Comparison of ENCODE assay signal across 12 cellular contexts in genomic region chr3:120419797-120420196, GRCh38. TPM values are rescaled to one million over a fixed set of nuclear protein-coding genes. Genes with fewer than 3 reads are reported as not detected.
DNase-seq lines count a peak whose midpoint lies in the region; ATAC-seq and TF ChIP-seq lines count a peak whose summit lies in the region.
"Had no signal": no experiment of that assay in that cellular context is flagged by ENCODE, and none has a peak within 500 bp of the region (broad histone marks: within the 10 kb centered on the region; RNA-seq: fewer than 3 reads in every experiment).

No MANE protein-coding gene starts in this region.

- peak; percentile 53 to 79 (median 75) for DNase-seq in adrenal gland
- peak; percentile 64 for DNase-seq in fibroblast of the aortic adventitia (ENCODE audit: low read depth)
- no peak for DNase-seq in thoracic aorta (ENCODE audit: low spot score)
- no peak for DNase-seq in H7
- DNase-seq in NCI-H748 treated with DMSO at 0.1 percent for 48 hours (lab: John Stamatoyannopoulos, UW), result no peak
- DNase-seq in NCI-H2227 (lab: John Stamatoyannopoulos, UW; ENCODE audit: unreplicated experiment), result no peak
- DNase-seq: activated CD4-positive, alpha-beta T cell treated with anti-CD3 and anti-CD28 coated beads, Interleukin-2, amount 50 U/mL, for 48 hours; DMS53; thyroid gland had no signal

- no peak for ATAC-seq in thoracic aorta (ENCODE audit: insufficient number of reproducible peaks, low FRiP score, low read depth)
- ATAC-seq in GM21526 (IDR thresholded peaks at IDR 0.05; ENCODE audit: low FRiP score, unreplicated experiment), result no peak

- peak overlapping the region; percentile 67 to 93 (median 80) for H3K27ac ChIP-seq in adrenal gland
- H3K27ac ChIP-seq in muscle layer of duodenum (ENCODE audit: low read length), result peak overlapping the region; percentile 17
- peak overlapping the region; percentile 73 to 77 for H3K27ac ChIP-seq in thoracic aorta

- WGBS in adrenal gland, 4 donors, result 23 to 49% (median 37%) methylated on average over 3 of the region's 3 CpGs

- peaks cover 69 to 70% of the 10 kb centered on the region in 2 donors for H3K4me1 ChIP-seq in adrenal gland (replicated peaks in 1 of 2)
- peaks cover 45 to 87% of the 10 kb centered on the region in 2 donors for H3K4me1 ChIP-seq in muscle layer of duodenum (ENCODE audit: control insufficient read depth in 1 of 2, insufficient read depth in 2 of 2, low read length in 2 of 2)
- peaks cover 43 to 84% of the 10 kb centered on the region in 2 donors for H3K4me1 ChIP-seq in thoracic aorta (ENCODE audit: control insufficient read depth in 1 of 2, low read depth in 2 of 2)

- intact Hi-C loops in adrenal gland (cut with DNase I), result loop anchor here (5.0 kb wide), 2 partner anchors 138 to 177 kb away; no protein-coding TSS in a partner anchor

- H3K27me3 ChIP-seq in adrenal gland (no peaks in the 10 kb centered on the region), muscle layer of duodenum (ENCODE audit: low read depth, low read length) (no peaks in the 10 kb centered on the region), thoracic aorta (replicated peaks; ENCODE audit: insufficient read depth) (no peaks in the 10 kb centered on the region), H7 (ENCODE audit: control insufficient read depth, insufficient read depth, low read length) (no peaks in the 10 kb centered on the region)
- H3K27me3 ChIP-seq: thyroid gland had no signal

- H3K36me3 ChIP-seq in adrenal gland (replicated peaks in 1 of 2) (peaks cover 0 to 4% of the 10 kb centered on the region in 2 donors), muscle layer of duodenum (ENCODE audit: control insufficient read depth in 1 of 2, insufficient read depth in 2 of 2, low read length in 2 of 2) (no peaks in the 10 kb centered on the region), thoracic aorta (no peaks in the 10 kb centered on the region), H7 (replicated peaks; ENCODE audit: control insufficient read depth, insufficient read depth, low read length) (peaks cover 27% of the 10 kb centered on the region)
- H3K36me3 ChIP-seq: thyroid gland had no signal

- peak in 1 of 2 donors; percentile 52 for TF ChIP-seq POLR2A in adrenal gland (IDR thresholded peaks at IDR 0.05)

- no peak overlapping the region for H3K4me3 ChIP-seq in adrenal gland
- no peak overlapping the region for H3K4me3 ChIP-seq in fibroblast of the aortic adventitia (ENCODE audit: low read depth, low read length)
- no peak overlapping the region for H3K4me3 ChIP-seq in muscle layer of duodenum (ENCODE audit: low read depth in 1 of 2, low read length in 2 of 2)
- no peak overlapping the region for H3K4me3 ChIP-seq in thoracic aorta
- H3K4me3 ChIP-seq in H7 (ENCODE audit: insufficient read depth, low read depth, low read length), result no peak overlapping the region
- H3K4me3 ChIP-seq: thyroid gland had no signal

- TF ChIP-seq CTCF in adrenal gland (IDR thresholded peaks at IDR 0.05) (no peak), fibroblast of the aortic adventitia (IDR thresholded peaks at IDR 0.05; ENCODE audit: insufficient read depth, low read length) (peak; percentile 5), thoracic aorta (IDR thresholded peaks at IDR 0.05) (no peak)

- no peaks in the 10 kb centered on the region for H3K9me3 ChIP-seq in adrenal gland (replicated peaks in 1 of 3)
- no peaks in the 10 kb centered on the region for H3K9me3 ChIP-seq in muscle layer of duodenum (ENCODE audit: control insufficient read depth in 1 of 2, low read length in 2 of 2)
- no peaks in the 10 kb centered on the region for H3K9me3 ChIP-seq in thoracic aorta
- H3K9me3 ChIP-seq: thyroid gland had no signal

RNA-seq across cellular contexts. Expression of gene FSTL1, which starts 31.0 kb away (rescaled TPM):
- 100 to 1,000 TPM; 295 to 625 (median 369) TPM for total RNA-seq in adrenal gland
- 100 to 1,000 TPM in 1 of 3 donors, 10 to 100 TPM in 2; 45.6 to 176 (median 64.2) TPM for polyA plus RNA-seq in adrenal gland
- total RNA-seq in fibroblast of the aortic adventitia (ENCODE audit: low replicate concordance), result 765 and 870 TPM in 2 replicates
- total RNA-seq in thoracic aorta, result 100 to 1,000 TPM; 601 to 687 TPM
- 318 and 343 TPM in 2 replicates for total RNA-seq in H7 (2014; rRNA removed; shearing (Covaris generic))
- total RNA-seq: B cell had no signal

Comparison
In these comparisons a context has a peak if more than half of its experiments do, and no peak if none do; other contexts are left out.
1. DNase-seq: peak in adrenal gland (7 of 7) and fibroblast of the aortic adventitia (single experiment); none in thoracic aorta (single experiment), H7 (single experiment), NCI-H748 treated with DMSO at 0.1 percent for 48 hours (single experiment) and NCI-H2227 (single experiment).
2. H3K27ac ChIP-seq: peak in every context shown above with its lines; median percentile 80 in adrenal gland; 75 in thoracic aorta; 17 in muscle layer of duodenum.